In genomic region chr17:73998246-73999220, GRCh38 we compare ENCODE assay signal across 8 cellular contexts.
DNase-seq lines count a peak whose midpoint lies in the region; ATAC-seq and TF ChIP-seq lines count a peak whose summit lies in the region.

No MANE protein-coding gene starts in this region.

- H3K27me3 Mint-ChIP-seq in T-helper 17 cell, result peaks cover 41% of the 10 kb centered on the region

- in situ Hi-C loops in astrocyte of the cerebellum (cut with HindIII; ENCODE audit: low sequenced_read_pairs), result loop anchor here (5.0 kb wide), 1 partner anchor 74 kb away; no protein-coding TSS in a partner anchor

- no peak overlapping the region for H3K4me3 ChIP-seq in Jurkat, Clone E6-1 (ENCODE audit: low read length)
- H3K4me3 ChIP-seq in astrocyte of the cerebellum (ENCODE audit: low read depth, low read length), result no peak overlapping the region
- H3K4me3 ChIP-seq in kidney epithelial cell (ENCODE audit: low read depth, low read length), result no peak overlapping the region

- no peaks in the 10 kb centered on the region for H3K36me3 ChIP-seq in kidney epithelial cell (ENCODE audit: control insufficient read depth, insufficient read depth, low read length)

- H3K4me3 Mint-ChIP-seq in T-helper 17 cell, result no peak overlapping the region

- peak; percentile 21 for DNase-seq in SIG-M5 treated with dmso at 0.1 percent for 504 hours (lab: John Stamatoyannopoulos, UW; ENCODE audit: unreplicated experiment)
- no peak for DNase-seq in SIG-M5 (lab: John Stamatoyannopoulos, UW)
- peak; percentile 16 for DNase-seq in Jurkat, Clone E6-1 (ENCODE audit: low read depth, low spot score)
- DNase-seq in T-helper 17 cell, result peak; percentile 23 to 65 (median 24)
- DNase-seq in astrocyte of the cerebellum (ENCODE audit: low read depth), result no peak
- no peak for DNase-seq in kidney epithelial cell (ENCODE audit: low read depth)
- DNase-seq in stimulated activated CD4-positive, alpha-beta T cell treated with anti-CD3 and anti-CD28 coated beads, TNF-alpha, amount 100 ng/mL, for 48 hours (ENCODE audit: low read depth in 3 of 3), result peak; percentile 30 to 58 (median 33)

- peak; percentile 59 for TF ChIP-seq CTCF in astrocyte of the cerebellum (IDR thresholded peaks at IDR 0.05; ENCODE audit: low read depth, low read length, missing control alignments)
- peak; percentile 79 for TF ChIP-seq CTCF in kidney epithelial cell (IDR thresholded peaks at IDR 0.05; ENCODE audit: insufficient read depth, low read length, poor library complexity, severe bottlenecking)

- H3K9me3 ChIP-seq in T-helper 17 cell (ENCODE audit: control insufficient read depth, low read length, poor library complexity, severe bottlenecking), result no peaks in the 10 kb centered on the region

- peak; percentile 82 for ATAC-seq in T-helper 17 cell
- ATAC-seq in GM18870 (IDR thresholded peaks at IDR 0.05; ENCODE audit: unreplicated experiment), result no peak

- H3K27me3 ChIP-seq in kidney epithelial cell (ENCODE audit: control insufficient read depth, insufficient read depth, low read length), result peaks cover 5% of the 10 kb centered on the region

- peaks cover 2% of the 10 kb centered on the region for H3K4me1 Mint-ChIP-seq in T-helper 17 cell

- H3K36me3 Mint-ChIP-seq in T-helper 17 cell (ENCODE audit: low read depth), result no peaks in the 10 kb centered on the region

- no peak overlapping the region for H3K27ac Mint-ChIP-seq in T-helper 17 cell

Comparison
In these comparisons a context has a peak if more than half of its experiments do, and no peak if none do; other contexts are left out.
1. DNase-seq: peak in SIG-M5 treated with dmso at 0.1 percent for 504 hours (single experiment), Jurkat, Clone E6-1 (single experiment), T-helper 17 cell (3 of 3) and stimulated activated CD4-positive, alpha-beta T cell treated with anti-CD3 and anti-CD28 coated beads, TNF-alpha, amount 100 ng/mL, for 48 hours (3 of 3); none in SIG-M5 (single experiment), astrocyte of the cerebellum (single experiment) and kidney epithelial cell (single experiment).